7 cellular contexts compared by ENCODE assay signal in genomic region chr1:46043491-46044017, GRCh38.
A peak's percentile ranks its signal among the peaks of the same experiment; 100 is the strongest.
DNase-seq lines count a peak whose midpoint lies in the region; ATAC-seq and TF ChIP-seq lines count a peak whose summit lies in the region.

No MANE protein-coding gene starts in this region.

- peaks cover 52% of the 10 kb centered on the region for H3K4me1 ChIP-seq in OCI-LY1 (ENCODE audit: insufficient read depth, low read length, severe bottlenecking)
- peaks cover 7 to 56% (median 38%) of the 10 kb centered on the region in 6 donors for H3K4me1 ChIP-seq in spleen
- H3K4me1 ChIP-seq in smooth muscle cell (ENCODE audit: low read depth), result no peaks in the 10 kb centered on the region
- H3K4me1 ChIP-seq in PC-3 (ENCODE audit: insufficient read depth, low read length), result peaks cover 17% of the 10 kb centered on the region

- H3K9me2 ChIP-seq in OCI-LY1 (ENCODE audit: low read depth, low read length) (no peaks in the 10 kb centered on the region), PC-3 (replicated peaks; ENCODE audit: low read length) (no peaks in the 10 kb centered on the region)

- POLR2A ChIA-PET in PC-3 (lab: Charles Lee; ENCODE audit: unreplicated experiment), result no interaction called here

- CTCF ChIA-PET in PC-3 (lab: Charles Lee), result no interaction called here

- DNase-seq in GM19240 (ENCODE audit: insufficient read length, low spot score), result peak; percentile 34
- peak; percentile 81 for DNase-seq in spleen
- DNase-seq in NCI-H1436 (lab: John Stamatoyannopoulos, UW), result no peak
- no peak for DNase-seq in smooth muscle cell (lab: John Stamatoyannopoulos, UW; ENCODE audit: unreplicated experiment)
- DNase-seq in PC-3, result no peak

- peak; percentile 62 for ATAC-seq in HG02973 (IDR thresholded peaks at IDR 0.05; ENCODE audit: unreplicated experiment)
- no peak for ATAC-seq in PC-3

- no peak for TF ChIP-seq POLR2A in spleen (IDR thresholded peaks at IDR 0.05)

- intact Hi-C loops in spleen (cut with DNase I; ENCODE audit: low total_unique reads), result no loop called here
- intact Hi-C loops in PC-3 (cut with micrococcal nuclease), result loop anchor here (1.0 kb wide), 1 partner anchor 33 kb away; no protein-coding TSS in a partner anchor

- peak overlapping the region; percentile 94 for H3K27ac ChIP-seq in OCI-LY1 (ENCODE audit: low read depth, low read length, poor library complexity, severe bottlenecking)
- peak overlapping the region in 5 of 8 donors; percentile 1 to 44 (median 28) for H3K27ac ChIP-seq in spleen
- no peak overlapping the region for H3K27ac ChIP-seq in smooth muscle cell (ENCODE audit: low read depth)
- no peak overlapping the region for H3K27ac ChIP-seq in PC-3 (ENCODE audit: low read length)

- H3K4me2 ChIP-seq in OCI-LY1 (ENCODE audit: low read length) (peak overlapping the region; percentile 49), smooth muscle cell (no peak overlapping the region), PC-3 (ENCODE audit: low read length) (no peak overlapping the region)

- H2AFZ ChIP-seq in OCI-LY1 (ENCODE audit: low read length) (no peak overlapping the region), smooth muscle cell (ENCODE audit: low read depth) (no peak overlapping the region), PC-3 (ENCODE audit: low read length) (no peak overlapping the region)

- peak overlapping the region; percentile 40; the same call in 1 of the 2 replicates for H3K9ac ChIP-seq in OCI-LY1 (ENCODE audit: low read length)
- H3K9ac ChIP-seq in smooth muscle cell (ENCODE audit: low read depth), result no peak overlapping the region
- no peak overlapping the region for H3K9ac ChIP-seq in PC-3 (ENCODE audit: low read length)

- no peaks in the 10 kb centered on the region for H4K20me1 ChIP-seq in OCI-LY1 (ENCODE audit: insufficient read depth, low read length)
- no peaks in the 10 kb centered on the region for H4K20me1 ChIP-seq in smooth muscle cell (ENCODE audit: low read depth)
- H4K20me1 ChIP-seq in PC-3 (ENCODE audit: low read length), result no peaks in the 10 kb centered on the region

- TF ChIP-seq CTCF in OCI-LY1 (IDR thresholded peaks at IDR 0.05; ENCODE audit: low read length) (no peak), spleen (IDR thresholded peaks at IDR 0.05 in 8 of 11, conservative IDR thresholded peaks at IDR 0.05 in 3 of 11) (no peak), smooth muscle cell (IDR thresholded peaks at IDR 0.05; ENCODE audit: borderline replicate concordance, insufficient read depth, poor library complexity, severe bottlenecking) (no peak), PC-3 (conservative IDR thresholded peaks at IDR 0.05; ENCODE audit: low read depth, low read length) (no peak)

- WGBS in spleen, 5 donors, result 23 to 36% (median 32%) methylated on average over 10 of the region's 10 CpGs
- 60% methylated on average over 10 of the region's 10 CpGs for WGBS in smooth muscle cell (ENCODE audit: low lambda C conversion rate)

- H3K4me3 ChIP-seq in OCI-LY1 (ENCODE audit: low read depth, low read length, poor library complexity, severe bottlenecking), result peak overlapping the region; percentile 4
- no peak overlapping the region for H3K4me3 ChIP-seq in spleen
- no peak overlapping the region for H3K4me3 ChIP-seq in smooth muscle cell
- no peak overlapping the region for H3K4me3 ChIP-seq in PC-3 (ENCODE audit: low read length)

- peaks cover 8% of the 10 kb centered on the region; the same call in 1 of the 2 replicates for H3F3A ChIP-seq in OCI-LY1 (ENCODE audit: insufficient read depth, low read length)
- H3F3A ChIP-seq in smooth muscle cell (ENCODE audit: low read depth), result no peaks in the 10 kb centered on the region
- H3F3A ChIP-seq in PC-3 (ENCODE audit: low read length, unreplicated experiment), result no peaks in the 10 kb centered on the region

- H3K36me3 ChIP-seq in OCI-LY1 (ENCODE audit: insufficient read depth, low read length), result no peaks in the 10 kb centered on the region
- H3K36me3 ChIP-seq in spleen, result peaks cover 0 to 33% (median 0%) of the 10 kb centered on the region in 6 donors
- H3K36me3 ChIP-seq in smooth muscle cell (ENCODE audit: low read depth), result no peaks in the 10 kb centered on the region
- no peaks in the 10 kb centered on the region; the same call in 1 of the 2 replicates for H3K36me3 ChIP-seq in PC-3 (ENCODE audit: low read depth, low read length)

- H3K79me2 ChIP-seq in OCI-LY1 (ENCODE audit: insufficient read depth, low read length) (no peaks in the 10 kb centered on the region), smooth muscle cell (ENCODE audit: low read depth) (no peaks in the 10 kb centered on the region), PC-3 (ENCODE audit: low read length) (no peaks in the 10 kb centered on the region)

- H3K27me3 ChIP-seq in OCI-LY1 (ENCODE audit: insufficient read depth, low read length) (no peaks in the 10 kb centered on the region), spleen (replicated peaks in 1 of 7) (no peaks in the 10 kb centered on the region), smooth muscle cell (ENCODE audit: low read depth) (no peaks in the 10 kb centered on the region), PC-3 (ENCODE audit: low read length) (no peaks in the 10 kb centered on the region)

- no peaks in the 10 kb centered on the region for H3K9me3 ChIP-seq in OCI-LY1 (ENCODE audit: low read length)
- H3K9me3 ChIP-seq in spleen, result no peaks in the 10 kb centered on the region
- H3K9me3 ChIP-seq in smooth muscle cell (replicated peaks; ENCODE audit: low read depth), result no peaks in the 10 kb centered on the region
- no peaks in the 10 kb centered on the region for H3K9me3 ChIP-seq in PC-3 (ENCODE audit: low read length)

- no TSS peak for BruUV-seq in PC-3 (replicated peaks; lab: Mats Ljungman, UMichigan)

Comparison
In these comparisons a context has a peak if more than half of its experiments do, and no peak if none do; other contexts are left out.
1. DNase-seq: peak in GM19240 (single experiment) and spleen (single experiment); none in NCI-H1436 (single experiment), smooth muscle cell (single experiment) and PC-3 (single experiment).
2. H3K27ac ChIP-seq: peak in OCI-LY1 (single experiment) and spleen (5 of 8); none in smooth muscle cell (single experiment) and PC-3 (single experiment).